In genomic region chr3:159762981-159763465, GRCh38 we compare ENCODE assay signal across 8 cellular contexts.
DNase-seq lines count a peak whose midpoint lies in the region; ATAC-seq and TF ChIP-seq lines count a peak whose summit lies in the region.

No MANE protein-coding gene starts in this region.

- TF ChIP-seq EP300 in ovary (IDR thresholded peaks at IDR 0.05): peak; percentile 13

- TF ChIP-seq POLR2A in ovary (IDR thresholded peaks at IDR 0.05): no peak

- intact Hi-C loops in ovary (cut with DNase I): loop anchor here in 1 of 4 donors (5.0 kb wide), 1 partner anchor 34 kb away; no protein-coding TSS in a partner anchor

- peak; percentile 84 for DNase-seq in ACHN
- DNase-seq in GM10248 (ENCODE audit: extremely low spot score): peak; percentile 46
- DNase-seq in NCI-H226: peak; percentile 96
- DNase-seq in adipocyte (ENCODE audit: low read depth): peak; percentile 85
- peak; percentile 60 to 85 for DNase-seq in cardiac muscle cell (ENCODE audit: low read depth in 1 of 2, low spot score in 1 of 2)
- peak; percentile 26 to 57 (median 49) for DNase-seq in ovary
- DNase-seq in cortex of kidney (lab: John Stamatoyannopoulos, UW): no peak

- CTCF ChIA-PET in GM10248 (lab: Yijun Ruan, JAX): no interaction called here

- H3K36me3 ChIP-seq in adipocyte (ENCODE audit: control insufficient read depth, insufficient read depth, low read length, severe bottlenecking): no peaks in the 10 kb centered on the region
- H3K36me3 ChIP-seq in cardiac muscle cell: no peaks in the 10 kb centered on the region
- no peaks in the 10 kb centered on the region for H3K36me3 ChIP-seq in ovary

- H3K4me3 ChIP-seq in adipocyte (ENCODE audit: low read length): peak overlapping the region; percentile 87
- H3K4me3 ChIP-seq in cardiac muscle cell: peak overlapping the region; percentile 53
- H3K4me3 ChIP-seq in ovary: peak overlapping the region; percentile 83

- in situ Hi-C loops in ACHN (cut with HindIII; ENCODE audit: low pct_ligation_motif_present, low pct_unique_long_range_greater_than_20kb, low sequenced_read_pairs): no loop called here

- ATAC-seq in HG02763 (IDR thresholded peaks at IDR 0.05; ENCODE audit: unreplicated experiment): peak; percentile 35

- POLR2A ChIA-PET in GM10248 (lab: Yijun Ruan, JAX): no interaction called here

- H3K27me3 ChIP-seq in adipocyte (replicated peaks; ENCODE audit: control insufficient read depth, insufficient read depth, low read length) (no peaks in the 10 kb centered on the region), cardiac muscle cell (no peaks in the 10 kb centered on the region), ovary (no peaks in the 10 kb centered on the region)

- H3K4me1 ChIP-seq in adipocyte (ENCODE audit: control insufficient read depth, insufficient read depth, low read length) (peaks cover 16% of the 10 kb centered on the region), cardiac muscle cell (ENCODE audit: low read depth) (peaks cover 7% of the 10 kb centered on the region), ovary (ENCODE audit: insufficient read depth) (peaks cover 3% of the 10 kb centered on the region)

- TF ChIP-seq CTCF in GM10248 (IDR thresholded peaks at IDR 0.05; ENCODE audit: control extremely low read depth, extremely low read depth, low read depth, missing control alignments) (no peak), cardiac muscle cell (IDR thresholded peaks at IDR 0.05; ENCODE audit: low read depth, low read length) (no peak), ovary (IDR thresholded peaks at IDR 0.05) (no peak)

- H3K9ac ChIP-seq in adipocyte (ENCODE audit: low read length): peak overlapping the region; percentile 86

- peak overlapping the region; percentile 55 for H3K27ac ChIP-seq in cardiac muscle cell
- peak overlapping the region; percentile 44 to 65 for H3K27ac ChIP-seq in ovary

- H3K9me3 ChIP-seq in adipocyte (ENCODE audit: control insufficient read depth, low read length) (no peaks in the 10 kb centered on the region), cardiac muscle cell (ENCODE audit: low read depth) (no peaks in the 10 kb centered on the region), ovary (no peaks in the 10 kb centered on the region)

- 5 to 6% (median 6%) methylated on average over 33 of the region's 33 CpGs for WGBS in ovary, 3 donors
